14 cellular contexts compared by ENCODE assay signal in the genomic region with DNA sequence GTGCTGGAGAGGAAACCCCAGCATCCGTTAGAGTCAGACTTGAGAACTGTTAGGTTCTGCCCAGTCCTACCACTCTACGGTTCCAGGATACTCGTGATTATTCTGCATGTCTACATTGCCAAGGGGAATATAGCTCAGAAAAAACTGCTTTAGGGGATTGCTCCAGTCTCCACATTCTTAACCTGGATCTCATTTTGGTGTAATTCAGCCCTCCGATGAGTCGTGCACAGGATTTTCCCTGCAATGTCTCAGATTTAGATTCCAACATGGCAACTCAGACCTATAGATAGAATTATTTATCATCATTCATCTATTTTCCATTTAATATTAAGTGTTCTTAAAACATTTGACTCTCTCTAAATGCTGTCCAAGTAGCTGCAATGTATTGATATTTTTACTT.
"Had no signal": no experiment of that assay in that cellular context is flagged by ENCODE, and none has a peak within 500 bp of the region (broad histone marks: within the 10 kb centered on the region; RNA-seq: fewer than 3 reads in every experiment).

No MANE protein-coding gene starts in this region.

- H3K27me3 ChIP-seq: ascending aorta, neutrophil, right atrium auricular region had no signal

- DNase-seq: activated CD4-positive, alpha-beta memory T cell treated with anti-CD3 and anti-CD28 coated beads for 36 hours; activated T-cell treated with anti-CD3 and anti-CD28 coated beads, Interleukin-2, amount 50 U/mL, for 48 hours; caudate nucleus; effector CD4-positive, alpha-beta T cell; mucosa of descending colon; naive thymus-derived CD8-positive, alpha-beta T cell; T1000 had no signal

- H3K4me3 ChIP-seq: ascending aorta, coronary artery, mucosa of descending colon, right atrium auricular region, smooth muscle cell had no signal

- H3K27ac ChIP-seq: ascending aorta, coronary artery, neutrophil, right atrium auricular region, VCaP had no signal

- H3K9me3 ChIP-seq: ascending aorta, mucosa of descending colon, neutrophil, right atrium auricular region had no signal

- H3K4me2 ChIP-seq: smooth muscle cell had no signal

- ATAC-seq: mucosa of descending colon; naive thymus-derived CD8-positive, alpha-beta T cell; stimulated activated memory B cell treated with anti-CD40 and anti-IgM and Interleukin-4, amounts not matched to agents 10 μg/mL and 1 μg/mL and 100 μg/mL, for 72 hours had no signal

- H3K4me1 ChIP-seq: ascending aorta, right atrium auricular region had no signal

- H3K36me3 ChIP-seq: ascending aorta, neutrophil, right atrium auricular region had no signal
